18 cellular contexts compared by ENCODE assay signal in genomic region chr3:135792174-135792573, GRCh38.
DNase-seq lines count a peak whose midpoint lies in the region; ATAC-seq and TF ChIP-seq lines count a peak whose summit lies in the region.
"Had no signal": no experiment of that assay in that cellular context is flagged by ENCODE, and none has a peak within 500 bp of the region (broad histone marks: within the 10 kb centered on the region; RNA-seq: fewer than 3 reads in every experiment).

No MANE protein-coding gene starts in this region.

- peak; percentile 28 for TF ChIP-seq CTCF in C4-2B (conservative IDR thresholded peaks at IDR 0.05)
- peak; percentile 14 for TF ChIP-seq CTCF in epithelial cell of proximal tubule (conservative IDR thresholded peaks at IDR 0.05; ENCODE audit: low read depth, low read length)

- H3K27me3 ChIP-seq in H7 (ENCODE audit: control insufficient read depth, insufficient read depth, low read length), result no peaks in the 10 kb centered on the region

- no peak overlapping the region for H3K27ac ChIP-seq in C4-2B
- H3K27ac ChIP-seq: sigmoid colon had no signal

- H3K4me3 ChIP-seq in H7 (ENCODE audit: insufficient read depth, low read depth, low read length) (no peak overlapping the region), epithelial cell of proximal tubule (ENCODE audit: low read depth, low read length) (no peak overlapping the region)
- H3K4me3 ChIP-seq: sigmoid colon had no signal

- ATAC-seq in GM19467 (IDR thresholded peaks at IDR 0.05; ENCODE audit: unreplicated experiment) (no peak), left lobe of liver (no peak), HG03378 (IDR thresholded peaks at IDR 0.05; ENCODE audit: unreplicated experiment) (no peak)
- ATAC-seq: T-cell had no signal

- H3K36me3 ChIP-seq in H7 (replicated peaks; ENCODE audit: control insufficient read depth, insufficient read depth, low read length), result no peaks in the 10 kb centered on the region
- H3K36me3 ChIP-seq: sigmoid colon had no signal

- DNase-seq in H7 (peak; percentile 15), NCI-H748 (lab: John Stamatoyannopoulos, UW; ENCODE audit: unreplicated experiment) (peak; percentile 83), epithelial cell of proximal tubule (ENCODE audit: low read depth) (no peak), HCEC 1CT (no peak), left lobe of liver (ENCODE audit: low spot score) (no peak)
- DNase-seq: activated B cell treated with CpG ODN at 0.5 μM for 24 hours; IMR-90; midbrain; NCI-H1092 treated with DMSO at 0.1 percent for 48 hours; NCI-H510A treated with DMSO at 0.1 percent for 48 hours; occipital lobe; sigmoid colon; stimulated activated CD4-positive, alpha-beta T cell treated with anti-CD3 and anti-CD28 coated beads, Interleukin-2, amount 100 ng/mL, for 48 hours; stimulated activated CD8-positive, alpha-beta memory T cell treated with anti-CD3 and anti-CD28 coated beads, Interleukin-4, amount 100 ng/mL, for 48 hours; T-cell had no signal

Comparison
In these comparisons a context has a peak if more than half of its experiments do, and no peak if none do; other contexts are left out.
1. DNase-seq: peak in H7 (single experiment) and NCI-H748 (single experiment); none in epithelial cell of proximal tubule (single experiment), HCEC 1CT (single experiment) and left lobe of liver (single experiment).